ENCODE assay signal across 1 cellular context in genomic region chr7:128725524-128725923, GRCh38.
TF ChIP-seq lines count a peak whose summit lies in the region.

No MANE protein-coding gene starts in this region.

TF ChIP-seq in IMR-90, 13 proteins besides CTCF, POLR2A, EP300 and RAD21:
- TF ChIP-seq MXI1 (IDR thresholded peaks at IDR 0.05; ENCODE audit: borderline replicate concordance, low read depth, low read length) (no peak), ELK1 (IDR thresholded peaks at IDR 0.05; ENCODE audit: borderline replicate concordance, low read depth, low read length) (no peak), USF2 (IDR thresholded peaks at IDR 0.05; ENCODE audit: low read depth, low read length) (peak; percentile 23; the same call in 1 of the 2 replicates), RCOR1 (IDR thresholded peaks at IDR 0.05; ENCODE audit: insufficient replicate concordance, low read length) (no peak), BHLHE40 (IDR thresholded peaks at IDR 0.05; ENCODE audit: low read depth, low read length) (no peak), RFX5 (IDR thresholded peaks at IDR 0.05; ENCODE audit: low read depth, low read length) (no peak)
